In genomic region chr16:30369091-30369937, GRCh38 we compare ENCODE assay signal across 6 cellular contexts. TPM values are rescaled to one million over a fixed set of nuclear protein-coding genes. Genes with fewer than 3 reads are reported as not detected.
A peak's percentile ranks its signal among the peaks of the same experiment; 100 is the strongest.
DNase-seq lines count a peak whose midpoint lies in the region; ATAC-seq and TF ChIP-seq lines count a peak whose summit lies in the region.

No MANE protein-coding gene starts in this region.

- H3K27ac ChIP-seq in esophagus squamous epithelium = peak overlapping the region; percentile 80 to 98 (median 96)

- peaks cover 19 to 60% (median 34%) of the 10 kb centered on the region in 3 donors for H3K4me1 ChIP-seq in esophagus squamous epithelium

- peak overlapping the region; percentile 64 to 94 (median 74) for H3K4me3 ChIP-seq in esophagus squamous epithelium

- no peaks in the 10 kb centered on the region for H3K9me3 ChIP-seq in esophagus squamous epithelium

- peaks cover 52% of the 10 kb centered on the region for H3K4me1 Mint-ChIP-seq in activated CD4-positive, alpha-beta T cell treated with anti-CD3 and anti-CD28 coated beads, Interleukin-2, amount 10 ng/mL, durations not matched to agents 24 days and 14 days

- TF ChIP-seq POLR2A in esophagus squamous epithelium (IDR thresholded peaks at IDR 0.05) (no peak), GM18505 (IDR thresholded peaks at IDR 0.05; ENCODE audit: borderline replicate concordance, extremely low read depth, insufficient read depth, insufficient read length) (no peak)

- no peaks in the 10 kb centered on the region for H3K27me3 ChIP-seq in esophagus squamous epithelium

- no peak for TF ChIP-seq CTCF in esophagus squamous epithelium (IDR thresholded peaks at IDR 0.05)

- WGBS in esophagus squamous epithelium, 2 donors = 0% methylated on average over 4 to 13 of the region's 45 CpGs

- ATAC-seq in GM18505 (IDR thresholded peaks at IDR 0.05; ENCODE audit: unreplicated experiment) = no peak

- intact Hi-C loops in activated CD4-positive, alpha-beta T cell treated with anti-CD3 and anti-CD28 coated beads, Interleukin-2, amount 10 ng/mL, durations not matched to agents 24 days and 14 days (cut with micrococcal nuclease) = no loop called here
- intact Hi-C loops in esophagus squamous epithelium (cut with DNase I) = no loop called here

- H3K27me3 Mint-ChIP-seq in activated CD4-positive, alpha-beta T cell treated with anti-CD3 and anti-CD28 coated beads, Interleukin-2, amount 10 ng/mL, durations not matched to agents 24 days and 14 days = peaks cover 4% of the 10 kb centered on the region

- H3K27ac Mint-ChIP-seq in activated CD4-positive, alpha-beta T cell treated with anti-CD3 and anti-CD28 coated beads, Interleukin-2, amount 10 ng/mL, durations not matched to agents 24 days and 14 days = peak overlapping the region; percentile 74

- peaks cover 32% of the 10 kb centered on the region for H3K36me3 Mint-ChIP-seq in activated CD4-positive, alpha-beta T cell treated with anti-CD3 and anti-CD28 coated beads, Interleukin-2, amount 10 ng/mL, durations not matched to agents 24 days and 14 days (ENCODE audit: low read depth)

- DNase-seq in activated CD4-positive, alpha-beta T cell treated with anti-CD3 and anti-CD28 coated beads, Interleukin-2, amount 10 ng/mL, durations not matched to agents 24 days and 14 days = peak; percentile 81
- no peak for DNase-seq in activated CD4-positive, alpha-beta T cell treated with anti-CD3 and anti-CD28 coated beads, Interleukin-2, amount 50 U/mL, for 1 hour
- no peak for DNase-seq in esophagus squamous epithelium (lab: John Stamatoyannopoulos, UW)
- peak; percentile 8 for DNase-seq in stimulated activated naive CD4-positive, alpha-beta T cell treated with Interleukin-2 at 50 U/mL for 16 hours (lab: John Stamatoyannopoulos, UW)
- no peak for DNase-seq in NCI-H2107 treated with DMSO at 0.1 percent for 48 hours (lab: John Stamatoyannopoulos, UW; ENCODE audit: unreplicated experiment)

- H3K4me3 Mint-ChIP-seq in activated CD4-positive, alpha-beta T cell treated with anti-CD3 and anti-CD28 coated beads, Interleukin-2, amount 10 ng/mL, durations not matched to agents 24 days and 14 days = peak overlapping the region; percentile 90

- no peaks in the 10 kb centered on the region for H3K9me3 Mint-ChIP-seq in activated CD4-positive, alpha-beta T cell treated with anti-CD3 and anti-CD28 coated beads, Interleukin-2, amount 10 ng/mL, durations not matched to agents 24 days and 14 days

- peaks cover 0 to 26% (median 6%) of the 10 kb centered on the region in 3 donors for H3K36me3 ChIP-seq in esophagus squamous epithelium

RNA-seq across cellular contexts. Expression of gene TBC1D10B, which starts 1.0 kb away (rescaled TPM):
- 68.9 TPM in 2 replicates for total RNA-seq in activated CD4-positive, alpha-beta T cell treated with anti-CD3 and anti-CD28 coated beads, Interleukin-2, amount 10 ng/mL, durations not matched to agents 24 days and 14 days
- 10 to 100 TPM; 21.9 to 33.9 (median 26.1) TPM for total RNA-seq in esophagus squamous epithelium

RNA-seq across cellular contexts. Expression of gene MYL11, which starts 5.3 kb away (rescaled TPM):
- 1.0 and 1.3 TPM in 2 replicates for total RNA-seq in activated CD4-positive, alpha-beta T cell treated with anti-CD3 and anti-CD28 coated beads, Interleukin-2, amount 10 ng/mL, durations not matched to agents 24 days and 14 days
- total RNA-seq in esophagus squamous epithelium = not detected

RNA-seq across cellular contexts. Expression of gene SEPTIN1, which starts 13.0 kb away (rescaled TPM):
- total RNA-seq in activated CD4-positive, alpha-beta T cell treated with anti-CD3 and anti-CD28 coated beads, Interleukin-2, amount 10 ng/mL, durations not matched to agents 24 days and 14 days = 162 and 163 TPM in 2 replicates
- total RNA-seq in esophagus squamous epithelium = 1 to 10 TPM; 1.2 to 7.1 (median 2.7) TPM

RNA-seq across cellular contexts. Expression of gene CD2BP2, which starts 14.2 kb away (rescaled TPM):
- total RNA-seq in activated CD4-positive, alpha-beta T cell treated with anti-CD3 and anti-CD28 coated beads, Interleukin-2, amount 10 ng/mL, durations not matched to agents 24 days and 14 days = 80.5 and 93.2 TPM in 2 replicates
- 10 to 100 TPM; 21.9 to 38.0 (median 28.5) TPM for total RNA-seq in esophagus squamous epithelium

RNA-seq across cellular contexts. Expression of gene ZNF48, which starts 25.9 kb away (rescaled TPM):
- total RNA-seq in activated CD4-positive, alpha-beta T cell treated with anti-CD3 and anti-CD28 coated beads, Interleukin-2, amount 10 ng/mL, durations not matched to agents 24 days and 14 days = 16.5 and 18.3 TPM in 2 replicates
- total RNA-seq in esophagus squamous epithelium = 1 to 10 TPM; 2.8 to 5.9 (median 4.5) TPM

Comparison
In these comparisons a context has a peak if more than half of its experiments do, and no peak if none do; other contexts are left out.
1. DNase-seq: peak in activated CD4-positive, alpha-beta T cell treated with anti-CD3 and anti-CD28 coated beads, Interleukin-2, amount 10 ng/mL, durations not matched to agents 24 days and 14 days (single experiment) and stimulated activated naive CD4-positive, alpha-beta T cell treated with Interleukin-2 at 50 U/mL for 16 hours (single experiment); none in activated CD4-positive, alpha-beta T cell treated with anti-CD3 and anti-CD28 coated beads, Interleukin-2, amount 50 U/mL, for 1 hour (single experiment), esophagus squamous epithelium (single experiment) and NCI-H2107 treated with DMSO at 0.1 percent for 48 hours (single experiment).
2. RNA of gene SEPTIN1, which starts 13.0 kb away (total RNA-seq): 162 to 163 TPM in activated CD4-positive, alpha-beta T cell treated with anti-CD3 and anti-CD28 coated beads, Interleukin-2, amount 10 ng/mL, durations not matched to agents 24 days and 14 days; 1.2 to 7.1 TPM in esophagus squamous epithelium; every median in the first group is over 10 times any median in the second.